Comparison of ENCODE assay signal across 1 cellular context in the genomic region with DNA sequence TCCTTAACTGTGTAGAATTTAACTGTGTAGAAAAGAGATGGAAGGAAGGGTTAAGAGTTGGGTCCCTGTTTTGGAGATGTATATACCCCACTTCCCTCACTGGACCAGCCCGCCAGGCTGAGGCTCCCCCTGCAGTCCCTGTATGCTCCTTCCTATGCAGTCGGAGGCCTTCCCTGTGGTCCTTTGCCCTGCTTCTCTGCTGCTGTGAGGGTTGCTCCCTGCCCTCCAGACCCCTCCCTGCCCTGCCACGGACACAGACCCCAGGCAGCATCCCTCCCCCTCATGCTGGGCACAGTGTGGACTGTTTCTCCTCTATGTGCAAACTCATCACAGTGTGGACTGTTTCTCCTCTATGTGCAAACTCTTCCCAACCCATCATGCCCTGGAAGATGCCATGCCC.
TF ChIP-seq lines count a peak whose summit lies in the region.

No MANE protein-coding gene starts in this region.

TF ChIP-seq in WTC11, 78 proteins besides CTCF, POLR2A, EP300 and RAD21 (continued from another document):
- TF ChIP-seq, protein P1, sequence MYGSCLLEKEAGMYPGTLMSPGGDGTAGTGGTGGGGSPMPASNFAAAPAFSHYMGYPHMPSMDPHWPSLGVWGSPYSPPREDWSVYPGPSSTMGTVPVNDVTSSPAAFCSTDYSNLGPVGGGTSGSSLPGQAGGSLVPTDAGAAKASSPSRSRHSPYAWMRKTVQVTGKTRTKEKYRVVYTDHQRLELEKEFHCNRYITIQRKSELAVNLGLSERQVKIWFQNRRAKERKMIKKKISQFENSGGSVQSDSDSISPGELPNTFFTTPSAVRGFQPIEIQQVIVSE (CRISPR knock-in tag; IDR thresholded peaks at IDR 0.05; ENCODE audit: borderline replicate concordance) = no peak
- TF ChIP-seq ZNF263 (CRISPR knock-in tag; IDR thresholded peaks at IDR 0.05; ENCODE audit: low read depth) (no peak), NFATC4 (CRISPR knock-in tag; IDR thresholded peaks at IDR 0.05) (no peak), RELA (CRISPR knock-in tag; IDR thresholded peaks at IDR 0.05; ENCODE audit: borderline replicate concordance) (no peak), JUN (CRISPR knock-in tag; IDR thresholded peaks at IDR 0.05) (no peak), SMAD4 (CRISPR knock-in tag; IDR thresholded peaks at IDR 0.05) (no peak)
- TF ChIP-seq, protein P2, sequence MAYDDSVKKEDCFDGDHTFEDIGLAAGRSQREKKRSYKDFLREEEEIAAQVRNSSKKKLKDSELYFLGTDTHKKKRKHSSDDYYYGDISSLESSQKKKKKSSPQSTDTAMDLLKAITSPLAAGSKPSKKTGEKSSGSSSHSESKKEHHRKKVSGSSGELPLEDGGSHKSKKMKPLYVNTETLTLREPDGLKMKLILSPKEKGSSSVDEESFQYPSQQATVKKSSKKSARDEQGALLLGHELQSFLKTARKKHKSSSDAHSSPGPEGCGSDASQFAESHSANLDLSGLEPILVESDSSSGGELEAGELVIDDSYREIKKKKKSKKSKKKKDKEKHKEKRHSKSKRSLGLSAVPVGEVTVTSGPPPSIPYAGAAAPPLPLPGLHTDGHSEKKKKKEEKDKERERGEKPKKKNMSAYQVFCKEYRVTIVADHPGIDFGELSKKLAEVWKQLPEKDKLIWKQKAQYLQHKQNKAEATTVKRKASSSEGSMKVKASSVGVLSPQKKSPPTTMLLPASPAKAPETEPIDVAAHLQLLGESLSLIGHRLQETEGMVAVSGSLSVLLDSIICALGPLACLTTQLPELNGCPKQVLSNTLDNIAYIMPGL (CRISPR knock-in tag; IDR thresholded peaks at IDR 0.05) = no peak
